ENCODE assay signal across 1 cellular context in genomic region chr14:68232643-68233055, GRCh38.
TF ChIP-seq lines count a peak whose summit lies in the region.

No MANE protein-coding gene starts in this region.

TF ChIP-seq in K562, 482 proteins besides CTCF, POLR2A, EP300 and RAD21 (continued from another document):
- TF ChIP-seq ZBTB40 (IDR thresholded peaks at IDR 0.05) (no peak), ZBTB40 (CRISPR knock-in tag; IDR thresholded peaks at IDR 0.05) (no peak), TCF3 (CRISPR knock-in tag; IDR thresholded peaks at IDR 0.05) (no peak), SMAD3 (CRISPR knock-in tag; conservative IDR thresholded peaks at IDR 0.05) (no peak), ATF6 (CRISPR knock-in tag; IDR thresholded peaks at IDR 0.05) (no peak), HEY1 (CRISPR knock-in tag; IDR thresholded peaks at IDR 0.05; ENCODE audit: borderline replicate concordance) (no peak)
